In genomic region chr5:127947886-127948285, GRCh38 we compare ENCODE assay signal across 22 cellular contexts.
"Had no signal": no experiment of that assay in that cellular context is flagged by ENCODE, and none has a peak within 500 bp of the region (broad histone marks: within the 10 kb centered on the region; RNA-seq: fewer than 3 reads in every experiment).

No MANE protein-coding gene starts in this region.

- H3K27me3 ChIP-seq: colonic mucosa, dorsolateral prefrontal cortex, esophagus squamous epithelium, foreskin keratinocyte, gastrocnemius medialis, gastroesophageal sphincter, heart left ventricle, heart right ventricle had no signal

- H3K27ac ChIP-seq: colonic mucosa, coronary artery, dorsolateral prefrontal cortex, epithelial cell of prostate, esophagus squamous epithelium, foreskin keratinocyte, gastrocnemius medialis, gastroesophageal sphincter, heart left ventricle, heart right ventricle had no signal

- H3K4me3 ChIP-seq: colonic mucosa, coronary artery, dorsolateral prefrontal cortex, esophagus squamous epithelium, gastrocnemius medialis, gastroesophageal sphincter, heart left ventricle, heart right ventricle had no signal

- DNase-seq: colonic mucosa; cortex of kidney; dermis blood vessel endothelial cell; dorsolateral prefrontal cortex; effector CD4-positive, alpha-beta T cell; effector CD8-positive, alpha-beta T cell; effector memory CD4-positive, alpha-beta T cell; effector memory CD8-positive, alpha-beta T cell; endodermal cell; erythroblast; esophagus squamous epithelium; foreskin fibroblast; foreskin keratinocyte; foreskin melanocyte; gastrocnemius medialis; glutamatergic neuron; head of caudate nucleus; heart left ventricle; heart right ventricle had no signal

- H3K9me3 ChIP-seq: colonic mucosa, esophagus squamous epithelium, gastrocnemius medialis, gastroesophageal sphincter, heart left ventricle, heart right ventricle had no signal

- H3K36me3 ChIP-seq: colonic mucosa, esophagus squamous epithelium, gastrocnemius medialis, heart left ventricle, heart right ventricle had no signal

- H3K4me1 ChIP-seq: colonic mucosa, esophagus squamous epithelium, foreskin keratinocyte, gastrocnemius medialis, gastroesophageal sphincter, heart left ventricle, heart right ventricle had no signal
